Comparison of ENCODE assay signal across 12 cellular contexts in genomic region chr1:27968692-27969091, GRCh38. TPM values are rescaled to one million over a fixed set of nuclear protein-coding genes. Genes with fewer than 3 reads are reported as not detected.
DNase-seq lines count a peak whose midpoint lies in the region; ATAC-seq, FAIRE-seq and TF ChIP-seq lines count a peak whose summit lies in the region.
"Had no signal": no experiment of that assay in that cellular context is flagged by ENCODE, and none has a peak within 500 bp of the region (broad histone marks: within the 10 kb centered on the region; RNA-seq: fewer than 3 reads in every experiment).

No MANE protein-coding gene starts in this region.

- H3K9me1 ChIP-seq in K562 (ENCODE audit: control insufficient read depth, insufficient read depth, low read length): no peaks in the 10 kb centered on the region

- H3K36me3 ChIP-seq in BJ (ENCODE audit: control insufficient read depth, insufficient read depth, low read length) (peaks cover 7% of the 10 kb centered on the region), K562 (ENCODE audit: control insufficient read depth, insufficient read depth, low read length) (peaks cover 44% of the 10 kb centered on the region)

- WGBS in K562 (ENCODE audit: insufficient coverage, low coverage, missing lambda C conversion rate): 33% methylated on average over 3 of the region's 3 CpGs

- no peak overlapping the region for H3K27ac ChIP-seq in K562 (ENCODE audit: extremely low read depth, low read depth, low read length)

- no peak for TF ChIP-seq POLR2A in K562 (conservative IDR thresholded peaks at IDR 0.05)

- POLR2A ChIA-PET in BJ (lab: Charles Lee): interaction anchor here (0.6 kb wide), 1 partner anchor 105 kb away, joined by 10 read pairs; no protein-coding TSS in a partner anchor
- POLR2A ChIA-PET in K562 (lab: Yijun Ruan, JAX): interaction anchor here (0.5 to 1.6 kb wide), 5 partner anchors 10 to 489 kb away, joined by 3 read pairs; no protein-coding TSS in a partner anchor

- no peaks in the 10 kb centered on the region for H4K20me1 ChIP-seq in K562 (replicated peaks; ENCODE audit: control insufficient read depth, insufficient read depth, low read length)

- H2AFZ ChIP-seq in K562 (ENCODE audit: low read depth, low read length): no peak overlapping the region

- in situ Hi-C loops in K562 (cut with MboI): loop anchor here (5.0 kb wide), 1 partner anchor 106 kb away; no protein-coding TSS in a partner anchor

- DNase-seq in BJ (ENCODE audit: low read depth): peak; percentile 92
- DNase-seq in HS-27A (ENCODE audit: low read depth): peak; percentile 73
- no peak for DNase-seq in K562 (ENCODE audit: extremely low read depth in 1 of 4, low spot score in 3 of 4)
- peak; percentile 93 for DNase-seq in myocyte (ENCODE audit: low read depth)
- DNase-seq in HuH-7.5 (ENCODE audit: low spot score): no peak
- no peak for DNase-seq in progenitor cell of endocrine pancreas (ENCODE audit: low spot score, unreplicated experiment)
- DNase-seq: activated effector memory CD4-positive, alpha-beta T cell treated with anti-CD3 and anti-CD28 coated beads, Interleukin-2, amount 50 U/mL, for 16 hours; hippocampal formation; MM.1S; SHP77 treated with DMSO at 0.1 percent for 48 hours had no signal

- H3K27me3 ChIP-seq in BJ (ENCODE audit: control insufficient read depth, insufficient read depth, low read length): no peaks in the 10 kb centered on the region
- no peaks in the 10 kb centered on the region for H3K27me3 ChIP-seq in K562 (ENCODE audit: control insufficient read depth in 2 of 2, insufficient read depth in 2 of 2, low read length in 2 of 2)

- TF ChIP-seq RAD21 in K562 (CRISPR knock-in tag; conservative IDR thresholded peaks at IDR 0.05 in 1 of 2, IDR thresholded peaks at IDR 0.05 in 1 of 2): no peak

- peaks cover 14% of the 10 kb centered on the region for H3K36me3 Mint-ChIP-seq in progenitor cell of endocrine pancreas (ENCODE audit: insufficient read depth)

- intact Hi-C loops in K562 (cut with micrococcal nuclease): no loop called here

- H3K27me3 Mint-ChIP-seq in progenitor cell of endocrine pancreas: no peaks in the 10 kb centered on the region

- H3K4me3 Mint-ChIP-seq in progenitor cell of endocrine pancreas (ENCODE audit: low read depth): no peak overlapping the region

- no TSS peak for BruUV-seq in K562 (replicated peaks; lab: Mats Ljungman, UMichigan)

- ATAC-seq in K562 (no peak), HG03439 (IDR thresholded peaks at IDR 0.05; ENCODE audit: unreplicated experiment) (no peak), HG02938 (IDR thresholded peaks at IDR 0.05; ENCODE audit: unreplicated experiment) (no peak)

- no peaks in the 10 kb centered on the region for H3K9me3 ChIP-seq in K562 (replicated peaks; ENCODE audit: control insufficient read depth, insufficient read depth, low read depth, low read length)

- no peaks in the 10 kb centered on the region for H3K9me3 Mint-ChIP-seq in progenitor cell of endocrine pancreas (ENCODE audit: low read depth)

- TF ChIP-seq CTCF in BJ (IDR thresholded peaks at IDR 0.05; ENCODE audit: insufficient read depth, low read depth, low read length): no peak
- no peak for TF ChIP-seq CTCF in K562 (IDR thresholded peaks at IDR 0.05 in 2 of 3, conservative IDR thresholded peaks at IDR 0.05 in 1 of 3; ENCODE audit: insufficient read depth in 2 of 3, low read depth in 1 of 3, low read length in 3 of 3)
- no peak for TF ChIP-seq CTCF in progenitor cell of endocrine pancreas (IDR thresholded peaks at IDR 0.05; ENCODE audit: unreplicated experiment)

- no peak overlapping the region for H3K9ac ChIP-seq in K562 (ENCODE audit: insufficient read depth in 1 of 2, low read depth in 2 of 2, low read length in 2 of 2)

- H3K4me1 Mint-ChIP-seq in progenitor cell of endocrine pancreas (ENCODE audit: low read depth): peaks cover 4% of the 10 kb centered on the region

- H3K79me2 ChIP-seq in K562 (ENCODE audit: control insufficient read depth, insufficient read depth, low read length): no peaks in the 10 kb centered on the region

- CTCF ChIA-PET in BJ (lab: Yijun Ruan, JAX): interaction anchor here (1.0 to 1.3 kb wide), 3 partner anchors 10 to 111 kb away, joined by 3 to 5 read pairs (median 3); no protein-coding TSS in a partner anchor
- CTCF ChIA-PET in K562 (lab: Yijun Ruan, JAX; ENCODE audit: low intra/inter-chr PET ratio): no interaction called here

- no peak overlapping the region for H3K4me3 ChIP-seq in BJ (ENCODE audit: low read depth, low read length)
- H3K4me3 ChIP-seq in K562: no peak overlapping the region

- no peak overlapping the region for H3K27ac Mint-ChIP-seq in progenitor cell of endocrine pancreas

- no peak overlapping the region for H3K4me2 ChIP-seq in K562 (ENCODE audit: insufficient read depth, low read length)

- peaks cover 0 to 5% of the 10 kb centered on the region in 2 experiments; a peak in 1 of 5 replicates for H3K4me1 ChIP-seq in K562 (replicated peaks in 1 of 2; ENCODE audit: control insufficient read depth in 2 of 2, insufficient read depth in 2 of 2, low read length in 2 of 2)

- no peak for FAIRE-seq in K562 (lab: Jason Lieb, UNC)

- no peak for TF ChIP-seq EP300 in K562 (IDR thresholded peaks at IDR 0.05; ENCODE audit: low read length)

RNA-seq across cellular contexts. Expression of gene XKR8, which starts 8.9 kb away (rescaled TPM):
- polyA plus RNA-seq in BJ (2011; rRNA removed): 8.6 and 13.2 TPM in 2 replicates
- 5.0 and 6.7 TPM in 2 replicates for polyA minus RNA-seq in BJ (2011; rRNA and poly(A)+ RNA removed)
- 1.2 and 2.3 TPM in 2 replicates for total RNA-seq in K562 (2011; cell fraction: chromatin; rRNA removed; ENCODE audit: low replicate concordance)
- total RNA-seq in K562 (2011; cell fraction: nucleolus; rRNA removed): 3.8 and 4.8 TPM in 2 replicates
- total RNA-seq in K562 (2011; cell fraction: nucleoplasm; rRNA removed): 2.4 and 2.9 TPM in 2 replicates
- total RNA-seq in K562 (2014; rRNA removed): 0.45 and 0.86 TPM in 2 replicates
- 0.58 and 0.99 TPM in 2 replicates for total RNA-seq in K562 (2014; rRNA removed; fragmentation: Illumina TruSeq; extraction: Trizol)
- 1.9 and 2.2 TPM in 2 replicates for total RNA-seq in K562 (2015; rRNA removed; fragmentation: Illumina TruSeq; extraction: Trizol)
- 2.5 and 2.8 TPM in 2 replicates for total RNA-seq in K562 (2021)
- 1.8 and 3.1 TPM in 2 replicates for polyA plus RNA-seq in K562 (2011; rRNA removed)
- polyA plus RNA-seq in K562 (2011; cell fraction: cytosol; rRNA removed): 2.7 and 4.9 TPM in 2 replicates
- polyA plus RNA-seq in K562 (2011; cell fraction: nucleus; rRNA removed): 2.5 and 2.6 TPM in 2 replicates
- 2.1 and 2.9 TPM in 2 replicates for polyA plus RNA-seq in K562 (2012)
- 1.7 and 2.1 TPM in 2 replicates for polyA plus RNA-seq in K562 (2014; fragmentation: Illumina TruSeq; extraction: Trizol)
- polyA plus RNA-seq in K562 (2014; fragmentation: Nextera tagmentation; extraction: Ambion mirVana): under 1 TPM; 0.49 to 0.73 TPM
- polyA plus RNA-seq in K562 (2014; rRNA removed): 1.9 and 2.5 TPM in 2 replicates
- polyA minus RNA-seq in K562 (2011; rRNA and poly(A)+ RNA removed): 1.5 and 1.7 TPM in 2 replicates
- polyA minus RNA-seq in K562 (2011; cell fraction: cytosol; rRNA and poly(A)+ RNA removed): 0.95 and 7.0 TPM in 2 replicates
- 0.67 and 1.2 TPM in 2 replicates for polyA minus RNA-seq in K562 (2011; cell fraction: nucleus; rRNA and poly(A)+ RNA removed)
- total RNA-seq in myocyte: 5.1 and 6.6 TPM in 2 replicates
- polyA plus RNA-seq in myocyte (2012): 3.4 TPM
- total RNA-seq in progenitor cell of endocrine pancreas: 17.0 and 17.3 TPM in 2 replicates

RNA-seq across cellular contexts. Expression of gene SMPDL3B, which starts 33.9 kb away (rescaled TPM):
- 0.21 and 0.34 TPM in 2 replicates for polyA plus RNA-seq in BJ (2011; rRNA removed)
- not detected in 2 replicates for polyA minus RNA-seq in BJ (2011; rRNA and poly(A)+ RNA removed)
- 1.3 and 1.6 TPM in 2 replicates for total RNA-seq in K562 (2011; cell fraction: chromatin; rRNA removed; ENCODE audit: low replicate concordance)
- 1.4 and 2.0 TPM in 2 replicates for total RNA-seq in K562 (2011; cell fraction: nucleolus; rRNA removed)
- total RNA-seq in K562 (2011; cell fraction: nucleoplasm; rRNA removed): 1.1 and 1.6 TPM in 2 replicates
- total RNA-seq in K562 (2014; rRNA removed): 0.73 and 0.98 TPM in 2 replicates
- total RNA-seq in K562 (2014; rRNA removed; fragmentation: Illumina TruSeq; extraction: Trizol): 0.36 and 0.38 TPM in 2 replicates
- 0.07 and 0.11 TPM in 2 replicates for total RNA-seq in K562 (2015; rRNA removed; fragmentation: Illumina TruSeq; extraction: Trizol)
- total RNA-seq in K562 (2021): 0.74 and 0.98 TPM in 2 replicates
- polyA plus RNA-seq in K562 (2011; rRNA removed): 0.68 and 1.1 TPM in 2 replicates
- 1.1 and 2.3 TPM in 2 replicates for polyA plus RNA-seq in K562 (2011; cell fraction: cytosol; rRNA removed)
- polyA plus RNA-seq in K562 (2011; cell fraction: nucleus; rRNA removed): 0.70 and 1.6 TPM in 2 replicates
- 0.30 and 1.1 TPM in 2 replicates for polyA plus RNA-seq in K562 (2012)
- 0.71 and 0.97 TPM in 2 replicates for polyA plus RNA-seq in K562 (2014; fragmentation: Illumina TruSeq; extraction: Trizol)
- polyA plus RNA-seq in K562 (2014; fragmentation: Nextera tagmentation; extraction: Ambion mirVana): under 1 TPM; 0.10 to 0.41 TPM
- 1.1 and 1.2 TPM in 2 replicates for polyA plus RNA-seq in K562 (2014; rRNA removed)
- polyA minus RNA-seq in K562 (2011; rRNA and poly(A)+ RNA removed): 0.53 and 0.54 TPM in 2 replicates
- polyA minus RNA-seq in K562 (2011; cell fraction: cytosol; rRNA and poly(A)+ RNA removed): 0.48 TPM in 1 of 2 replicates, not detected in the other
- polyA minus RNA-seq in K562 (2011; cell fraction: nucleus; rRNA and poly(A)+ RNA removed): 0.27 and 0.56 TPM in 2 replicates
- total RNA-seq in myocyte: not detected in 2 replicates
- polyA plus RNA-seq in myocyte (2012): not detected
- total RNA-seq in progenitor cell of endocrine pancreas: 18.5 and 19.0 TPM in 2 replicates

RNA-seq across cellular contexts. Expression of gene RPA2, which starts 54.3 kb away (rescaled TPM):
- polyA plus RNA-seq in BJ (2011; rRNA removed): 51.7 and 54.3 TPM in 2 replicates
- polyA minus RNA-seq in BJ (2011; rRNA and poly(A)+ RNA removed): 7.6 and 11.0 TPM in 2 replicates
- total RNA-seq in K562 (2011; cell fraction: chromatin; rRNA removed; ENCODE audit: low replicate concordance): 37.6 and 39.9 TPM in 2 replicates
- total RNA-seq in K562 (2011; cell fraction: nucleolus; rRNA removed): 42.4 and 43.4 TPM in 2 replicates
- total RNA-seq in K562 (2011; cell fraction: nucleoplasm; rRNA removed): 47.2 and 54.0 TPM in 2 replicates
- total RNA-seq in K562 (2014; rRNA removed): 177 and 243 TPM in 2 replicates
- total RNA-seq in K562 (2014; rRNA removed; fragmentation: Illumina TruSeq; extraction: Trizol): 150 and 169 TPM in 2 replicates
- 136 and 144 TPM in 2 replicates for total RNA-seq in K562 (2015; rRNA removed; fragmentation: Illumina TruSeq; extraction: Trizol)
- 119 and 121 TPM in 2 replicates for total RNA-seq in K562 (2021)
- polyA plus RNA-seq in K562 (2011; rRNA removed): 177 and 222 TPM in 2 replicates
- 110 and 113 TPM in 2 replicates for polyA plus RNA-seq in K562 (2011; cell fraction: cytosol; rRNA removed)
- 85.8 and 86.7 TPM in 2 replicates for polyA plus RNA-seq in K562 (2011; cell fraction: nucleus; rRNA removed)
- 103 and 129 TPM in 2 replicates for polyA plus RNA-seq in K562 (2012)
- 198 and 207 TPM in 2 replicates for polyA plus RNA-seq in K562 (2014; fragmentation: Illumina TruSeq; extraction: Trizol)
- 100 to 1,000 TPM; 260 to 516 TPM for polyA plus RNA-seq in K562 (2014; fragmentation: Nextera tagmentation; extraction: Ambion mirVana)
- polyA plus RNA-seq in K562 (2014; rRNA removed): 265 and 295 TPM in 2 replicates
- polyA minus RNA-seq in K562 (2011; rRNA and poly(A)+ RNA removed): 69.4 and 70.6 TPM in 2 replicates
- polyA minus RNA-seq in K562 (2011; cell fraction: cytosol; rRNA and poly(A)+ RNA removed): 40.0 and 42.4 TPM in 2 replicates
- 18.3 and 27.1 TPM in 2 replicates for polyA minus RNA-seq in K562 (2011; cell fraction: nucleus; rRNA and poly(A)+ RNA removed)
- total RNA-seq in myocyte: 94.5 and 150 TPM in 2 replicates
- polyA plus RNA-seq in myocyte (2012): 77.8 TPM
- total RNA-seq in progenitor cell of endocrine pancreas: 34.8 and 37.2 TPM in 2 replicates

Comparison
In these comparisons a context has a peak if more than half of its experiments do, and no peak if none do; other contexts are left out.
1. DNase-seq: peak in BJ (single experiment), HS-27A (single experiment) and myocyte (single experiment); none in K562 (0 of 4), HuH-7.5 (single experiment) and progenitor cell of endocrine pancreas (single experiment).